11 cellular contexts compared by ENCODE assay signal in the genomic region with DNA sequence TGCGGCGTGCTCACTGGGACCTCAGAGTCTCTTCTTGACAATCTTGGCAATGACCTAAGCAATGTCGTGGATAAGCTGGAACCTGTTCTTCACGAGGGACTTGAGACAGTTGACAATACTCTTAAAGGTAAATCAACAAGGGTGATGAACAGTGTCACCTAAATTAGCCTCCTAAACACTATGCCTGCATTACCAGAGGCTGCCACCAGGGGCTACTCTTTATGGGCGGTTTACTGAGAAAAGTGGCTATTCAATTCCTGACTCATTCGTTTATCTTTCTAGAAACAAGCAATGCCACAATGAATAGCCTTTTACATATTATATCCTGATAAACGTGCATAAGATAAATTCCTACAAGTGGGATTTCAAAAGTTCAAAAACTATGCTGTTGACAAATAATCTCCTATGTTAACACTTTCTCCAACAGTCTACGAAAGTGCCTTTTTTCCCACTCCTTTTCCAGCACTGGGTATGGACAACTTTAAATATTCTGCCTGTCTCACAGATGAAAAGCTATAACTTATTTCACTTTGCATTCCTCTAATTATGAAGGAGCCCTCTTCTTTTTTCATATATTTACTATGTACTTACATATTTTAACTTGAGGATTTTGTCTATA. TPM values are rescaled to one million over a fixed set of nuclear protein-coding genes. Genes with fewer than 3 reads are reported as not detected.
DNase-seq lines count a peak whose midpoint lies in the region; ATAC-seq, FAIRE-seq and TF ChIP-seq lines count a peak whose summit lies in the region.
"Had no signal": no experiment of that assay in that cellular context is flagged by ENCODE, and none has a peak within 500 bp of the region (broad histone marks: within the 10 kb centered on the region; RNA-seq: fewer than 3 reads in every experiment).

No MANE protein-coding gene starts in this region.

- 49 to 50% (median 50%) methylated on average over 8 of the region's 8 CpGs for WGBS in psoas muscle, 3 donors

- H3K36me3 ChIP-seq in bronchial epithelial cell (ENCODE audit: control insufficient read depth, insufficient read depth, low read length) = no peaks in the 10 kb centered on the region
- H3K36me3 ChIP-seq in psoas muscle (ENCODE audit: insufficient read depth in 1 of 2, low read depth in 1 of 2) = no peaks in the 10 kb centered on the region

- peak; percentile 2 for DNase-seq in NCI-H1694 (lab: John Stamatoyannopoulos, UW)
- no peak for DNase-seq in NCI-H1694 treated with DMSO at 0.1 percent for 48 hours (lab: John Stamatoyannopoulos, UW)
- peak; percentile 13 to 23 for DNase-seq in Kasumi-1 (lab: John Stamatoyannopoulos, UW)
- DNase-seq in bronchial epithelial cell (ENCODE audit: low read depth) = no peak
- DNase-seq in psoas muscle = no peak
- DNase-seq in globus pallidus (ENCODE audit: low spot score) = no peak
- DNase-seq in dedifferentiated amniotic fluid mesenchymal stem cell (ENCODE audit: extremely low spot score) = no peak
- DNase-seq in NCI-H2029 (lab: John Stamatoyannopoulos, UW) = no peak
- DNase-seq: ACHN, mesenchymal stem cell had no signal

- TF ChIP-seq CTCF in bronchial epithelial cell (IDR thresholded peaks at IDR 0.05; ENCODE audit: insufficient read depth, low read length, severe bottlenecking) (peak; percentile 27), psoas muscle (IDR thresholded peaks at IDR 0.05) (peak; percentile 52)

- intact Hi-C loops in psoas muscle (cut with DNase I) = loop anchor here in 1 of 2 donors (10.0 kb wide), 1 partner anchor 64 kb away; no protein-coding TSS in a partner anchor

- no peak overlapping the region for H3K4me3 ChIP-seq in bronchial epithelial cell (ENCODE audit: low read depth, low read length)
- H3K4me3 ChIP-seq in psoas muscle = no peak overlapping the region

- ATAC-seq in psoas muscle = no peak

- H3K27me3 ChIP-seq in bronchial epithelial cell (ENCODE audit: control insufficient read depth, insufficient read depth, low read length) (no peaks in the 10 kb centered on the region), psoas muscle (ENCODE audit: insufficient read depth in 3 of 3, low read length in 2 of 3) (peaks cover 0 to 3% (median 0%) of the 10 kb centered on the region in 3 donors)

- FAIRE-seq in bronchial epithelial cell (lab: Jason Lieb, UNC) = no peak

- H3K27ac ChIP-seq in psoas muscle = no peak overlapping the region

- H3K9me3 ChIP-seq in psoas muscle = peaks cover 22% of the 10 kb centered on the region

- H3K4me1 ChIP-seq in psoas muscle = no peaks in the 10 kb centered on the region

RNA-seq across cellular contexts. Expression of a gene that starts 1.3 kb away (rescaled TPM):
- total RNA-seq in bronchial epithelial cell = not detected in 2 replicates
- not detected for total RNA-seq in psoas muscle
- polyA plus RNA-seq in psoas muscle = not detected
- polyA plus RNA-seq: IgD-negative memory B cell had no signal

RNA-seq across cellular contexts. Expression of a gene that starts 47.9 kb away (rescaled TPM):
- not detected in 2 replicates for total RNA-seq in bronchial epithelial cell
- total RNA-seq in psoas muscle = not detected
- not detected for polyA plus RNA-seq in psoas muscle
- polyA plus RNA-seq: IgD-negative memory B cell had no signal

Comparison
In these comparisons a context has a peak if more than half of its experiments do, and no peak if none do; other contexts are left out.
1. DNase-seq: peak in NCI-H1694 (single experiment) and Kasumi-1 (2 of 2); none in NCI-H1694 treated with DMSO at 0.1 percent for 48 hours (single experiment), bronchial epithelial cell (single experiment), psoas muscle (0 of 2), globus pallidus (single experiment), dedifferentiated amniotic fluid mesenchymal stem cell (single experiment) and NCI-H2029 (single experiment).